ENCODE assay signal across 7 cellular contexts in the genomic region with DNA sequence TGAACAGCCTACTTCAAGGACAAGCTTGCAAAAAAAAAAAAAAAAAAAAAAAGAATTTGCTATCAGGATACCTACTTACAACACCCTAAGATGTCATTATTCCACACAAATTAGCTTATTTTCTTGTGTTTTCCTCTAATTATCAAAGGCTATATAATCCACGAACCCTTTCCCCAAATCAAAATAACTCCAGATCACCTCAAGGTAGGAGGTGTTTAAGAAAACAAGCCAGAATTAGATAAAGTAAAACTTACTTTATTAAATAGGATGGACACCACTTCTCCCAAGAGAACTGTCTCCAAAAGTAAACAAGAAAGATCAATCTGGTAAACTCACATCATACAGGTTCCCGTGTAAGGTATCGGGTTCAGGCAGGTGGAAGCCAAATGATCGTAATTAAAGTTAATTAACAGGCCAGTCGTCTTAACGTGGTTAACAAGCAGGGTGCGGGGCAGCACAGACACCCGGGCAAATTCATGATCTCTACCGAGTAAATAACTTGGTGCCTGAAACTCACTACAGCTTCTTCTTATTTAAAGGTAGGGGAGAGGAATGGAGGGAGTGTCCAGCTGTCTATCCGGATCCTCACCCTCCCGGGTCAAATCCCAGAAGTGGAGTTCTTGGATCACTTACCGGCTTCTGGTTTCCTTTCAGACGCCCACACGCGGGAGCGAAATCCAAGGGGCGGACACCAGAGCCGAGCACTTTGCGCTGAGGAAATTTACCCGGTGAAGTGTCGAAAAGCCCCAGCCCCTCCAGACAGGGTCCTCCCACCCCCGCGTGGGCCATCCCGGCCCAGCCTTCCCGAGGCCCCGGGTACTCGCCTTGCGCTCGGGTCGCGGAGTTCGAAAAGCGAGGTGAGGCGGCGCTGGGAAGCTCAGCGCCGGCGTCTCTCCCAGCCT. TPM values are rescaled to one million over a fixed set of nuclear protein-coding genes. Genes with fewer than 3 reads are reported as not detected.
A peak's percentile ranks its signal among the peaks of the same experiment; 100 is the strongest.
DNase-seq lines count a peak whose midpoint lies in the region; ATAC-seq and TF ChIP-seq lines count a peak whose summit lies in the region.

No MANE protein-coding gene starts in this region.

- peak overlapping the region; percentile 47 for H3K27ac ChIP-seq in trophoblast cell (ENCODE audit: low read depth, low read length)
- H3K27ac ChIP-seq in upper lobe of right lung = peak overlapping the region; percentile 90

- peak overlapping the region; percentile 76 for H4K8ac ChIP-seq in trophoblast cell (ENCODE audit: low read depth, low read length)

- no peaks in the 10 kb centered on the region for H3K79me2 ChIP-seq in trophoblast cell (ENCODE audit: control insufficient read depth, insufficient read depth, low read length, poor library complexity)

- H2BK12ac ChIP-seq in trophoblast cell (ENCODE audit: low read length) = peak overlapping the region; percentile 15

- H3K4me3 ChIP-seq in trophoblast cell (ENCODE audit: low read depth, low read length) = peak overlapping the region; percentile 86
- peak overlapping the region; percentile 69 for H3K4me3 ChIP-seq in upper lobe of right lung

- H3K27me3 ChIP-seq in trophoblast cell (ENCODE audit: insufficient read depth, low read length) (no peaks in the 10 kb centered on the region), upper lobe of right lung (no peaks in the 10 kb centered on the region)

- H3K4me1 ChIP-seq in trophoblast cell (ENCODE audit: control insufficient read depth in 1 of 2, insufficient read depth in 2 of 2, low read length in 2 of 2) (no peaks in the 10 kb centered on the region), upper lobe of right lung (peaks cover 6% of the 10 kb centered on the region)

- no peak overlapping the region for H4K12ac ChIP-seq in trophoblast cell (ENCODE audit: low read depth, low read length)

- H3K4ac ChIP-seq in trophoblast cell (ENCODE audit: low read depth, low read length) = peak overlapping the region; percentile 28

- peak overlapping the region; percentile 67 for H3K9ac ChIP-seq in trophoblast cell (ENCODE audit: low read length)

- H3K23ac ChIP-seq in trophoblast cell (ENCODE audit: low read length) = no peak overlapping the region

- no peak overlapping the region for H2AK5ac ChIP-seq in trophoblast cell (ENCODE audit: low read length)

- peak overlapping the region; percentile 99 for H3K4me2 ChIP-seq in trophoblast cell (ENCODE audit: low read length)

- peak overlapping the region; percentile 90 for H2AFZ ChIP-seq in trophoblast cell (ENCODE audit: insufficient read depth, low read length, poor library complexity)

- WGBS in trophoblast cell (ENCODE audit: extremely low coverage, insufficient coverage, insufficient read length) = no CpG with 5 or more reads among the region's 38 CpGs

- H3K36me3 ChIP-seq in trophoblast cell (ENCODE audit: control insufficient read depth in 1 of 2, insufficient read depth in 2 of 2, low read length in 2 of 2) (no peaks in the 10 kb centered on the region), upper lobe of right lung (no peaks in the 10 kb centered on the region)

- no peak overlapping the region for H3K14ac ChIP-seq in trophoblast cell (ENCODE audit: low read length)

- DNase-seq in NCI-H526 treated with DMSO at 0.1 percent for 48 hours (lab: John Stamatoyannopoulos, UW) (peak; percentile 56), Right ventricle myocardium superior (peak; percentile 65), trophoblast cell (peak; percentile 66 to 70), upper lobe of right lung (peak; percentile 85)
- DNase-seq in activated naive CD4-positive, alpha-beta T cell treated with Interleukin-2 at 50 U/mL for 16 hours = peak; percentile 60

- H3K9me3 ChIP-seq in trophoblast cell (ENCODE audit: insufficient read depth, low read depth, low read length) = no peaks in the 10 kb centered on the region
- no peaks in the 10 kb centered on the region for H3K9me3 ChIP-seq in upper lobe of right lung

- TF ChIP-seq CTCF in upper lobe of right lung (IDR thresholded peaks at IDR 0.05) = no peak

- peaks cover 6% of the 10 kb centered on the region for H3K79me1 ChIP-seq in trophoblast cell (ENCODE audit: low read length)

- peak overlapping the region; percentile 77 for H4K91ac ChIP-seq in trophoblast cell (ENCODE audit: low read depth, low read length)

- H2BK120ac ChIP-seq in trophoblast cell (ENCODE audit: insufficient read depth, low read length, poor library complexity) = peak overlapping the region; percentile 35

- ATAC-seq in GM18867 (IDR thresholded peaks at IDR 0.05; ENCODE audit: unreplicated experiment) (peak; percentile 29), HG02840 (IDR thresholded peaks at IDR 0.05; ENCODE audit: low FRiP score, unreplicated experiment) (peak; percentile 34), Right ventricle myocardium superior (ENCODE audit: poor library complexity) (peak; percentile 78), upper lobe of right lung (peak; percentile 76)

- H3K18ac ChIP-seq in trophoblast cell (ENCODE audit: low read length) = peak overlapping the region; percentile 19

- peak overlapping the region; percentile 14 for H2BK5ac ChIP-seq in trophoblast cell (ENCODE audit: low read depth, low read length, poor library complexity)

- intact Hi-C loops in Right ventricle myocardium superior (cut with DNase I) = no loop called here
- intact Hi-C loops in upper lobe of right lung (cut with DNase I) = no loop called here

RNA-seq across cellular contexts. Expression of gene ARAP2, which starts 0.7 kb away (rescaled TPM):
- total RNA-seq in Right ventricle myocardium superior (2.4 TPM), upper lobe of right lung (57.2 TPM)
- polyA plus RNA-seq in trophoblast cell (2013) = 3.5 and 3.8 TPM in 2 replicates

RNA-seq across cellular contexts. Expression of gene DTHD1, which starts 37.8 kb away (rescaled TPM):
- not detected for total RNA-seq in Right ventricle myocardium superior
- not detected in 2 replicates for polyA plus RNA-seq in trophoblast cell (2013)
- 0.55 TPM for total RNA-seq in upper lobe of right lung

Comparison
In these comparisons a context has a peak if more than half of its experiments do, and no peak if none do; other contexts are left out.
1. Peak in every context shown above with its lines: DNase-seq, ATAC-seq, H3K4me3 ChIP-seq and H3K27ac ChIP-seq.
2. RNA of gene ARAP2, which starts 0.7 kb away (total RNA-seq): 57.2 TPM in upper lobe of right lung (single experiment); 2.4 TPM in Right ventricle myocardium superior (single experiment); every median in the first group is over 10 times any median in the second.